Comparison of ENCODE assay signal across 11 cellular contexts in genomic region chr2:9941196-9941995, GRCh38.
DNase-seq lines count a peak whose midpoint lies in the region; ATAC-seq and TF ChIP-seq lines count a peak whose summit lies in the region.
"Had no signal": no experiment of that assay in that cellular context is flagged by ENCODE, and none has a peak within 500 bp of the region (broad histone marks: within the 10 kb centered on the region; RNA-seq: fewer than 3 reads in every experiment).

No MANE protein-coding gene starts in this region.

- no peak for TF ChIP-seq CTCF in fibroblast of pulmonary artery (IDR thresholded peaks at IDR 0.05; ENCODE audit: low read length, missing control alignments)

- DNase-seq in HCEC 1CT: peak; percentile 69
- peak; percentile 34 for DNase-seq in SW480 (ENCODE audit: low spot score)
- DNase-seq in fibroblast of pulmonary artery (ENCODE audit: low read depth): peak; percentile 52
- DNase-seq in skeletal muscle cell (ENCODE audit: low read depth): peak; percentile 43
- no peak for DNase-seq in activated CD4-positive, alpha-beta T cell treated with anti-CD3 and anti-CD28 coated beads, Interleukin-2, amount 50 U/mL, for 48 hours
- no peak for DNase-seq in Kasumi-1 (lab: John Stamatoyannopoulos, UW)
- DNase-seq: DMS79 treated with DMSO at 0.1 percent for 48 hours, NCI-H1694 treated with DMSO at 0.1 percent for 48 hours had no signal

- ATAC-seq in HG03565 (IDR thresholded peaks at IDR 0.05; ENCODE audit: unreplicated experiment): no peak
- ATAC-seq in GM21529 (IDR thresholded peaks at IDR 0.05; ENCODE audit: unreplicated experiment): no peak

- no peak overlapping the region for H3K4me3 ChIP-seq in fibroblast of pulmonary artery (replicated peaks; ENCODE audit: low read depth, low read length)
- no peak overlapping the region for H3K4me3 ChIP-seq in skeletal muscle cell (ENCODE audit: low read depth, low read length)
- H3K4me3 ChIP-seq: ascending aorta had no signal

Comparison
In these comparisons a context has a peak if more than half of its experiments do, and no peak if none do; other contexts are left out.
1. DNase-seq: peak in HCEC 1CT (single experiment), SW480 (single experiment), fibroblast of pulmonary artery (single experiment) and skeletal muscle cell (single experiment); none in activated CD4-positive, alpha-beta T cell treated with anti-CD3 and anti-CD28 coated beads, Interleukin-2, amount 50 U/mL, for 48 hours (0 of 2) and Kasumi-1 (0 of 2).